Comparison of ENCODE assay signal across 13 cellular contexts in genomic region chr13:91358384-91358776, GRCh38.
DNase-seq lines count a peak whose midpoint lies in the region; ATAC-seq and TF ChIP-seq lines count a peak whose summit lies in the region.
"Had no signal": no experiment of that assay in that cellular context is flagged by ENCODE, and none has a peak within 500 bp of the region (broad histone marks: within the 10 kb centered on the region; RNA-seq: fewer than 3 reads in every experiment).

No MANE protein-coding gene starts in this region.

- peaks cover 45% of the 10 kb centered on the region for H3K36me3 Mint-ChIP-seq in nephron progenitor cell (ENCODE audit: low read depth)

- H3K27me3 Mint-ChIP-seq in nephron progenitor cell (ENCODE audit: low read depth, poor library complexity): no peaks in the 10 kb centered on the region
- H3K27me3 Mint-ChIP-seq: activated CD8-positive, alpha-beta memory T cell treated with anti-CD3 and anti-CD28 coated beads, Interleukin-2, amount 10 ng/mL, durations not matched to agents 7 days and 5 days had no signal

- peaks cover 48% of the 10 kb centered on the region for H3K4me1 Mint-ChIP-seq in nephron progenitor cell

- TF ChIP-seq CTCF in nephron progenitor cell (IDR thresholded peaks at IDR 0.05): no peak

- H3K9me3 Mint-ChIP-seq in nephron progenitor cell: no peaks in the 10 kb centered on the region

- DNase-seq in SIG-M5 treated with dmso at 0.1 percent for 504 hours (lab: John Stamatoyannopoulos, UW; ENCODE audit: unreplicated experiment): peak; percentile 40
- DNase-seq in SIG-M5 (lab: John Stamatoyannopoulos, UW): no peak
- peak; percentile 49 to 55 for DNase-seq in Kasumi-1 (lab: John Stamatoyannopoulos, UW)
- peak; percentile 20 for DNase-seq in UCSD-AML1 (lab: John Stamatoyannopoulos, UW; ENCODE audit: unreplicated experiment)
- DNase-seq in nephron progenitor cell: no peak
- DNase-seq in NCI-H187 treated with DMSO at 0.1 percent for 48 hours (lab: John Stamatoyannopoulos, UW): no peak
- no peak for DNase-seq in globus pallidus (ENCODE audit: low spot score)
- DNase-seq: activated CD8-positive, alpha-beta memory T cell treated with anti-CD3 and anti-CD28 coated beads, Interleukin-2, amount 10 ng/mL, durations not matched to agents 7 days and 5 days; colonic mucosa; DMS79 treated with DMSO at 0.1 percent for 48 hours; trophoblast cell had no signal

- no peak overlapping the region for H3K4me3 Mint-ChIP-seq in nephron progenitor cell
- H3K4me3 Mint-ChIP-seq: activated CD8-positive, alpha-beta memory T cell treated with anti-CD3 and anti-CD28 coated beads, Interleukin-2, amount 10 ng/mL, durations not matched to agents 7 days and 5 days had no signal

- no peak for ATAC-seq in HG02678 (IDR thresholded peaks at IDR 0.05; ENCODE audit: unreplicated experiment)
- ATAC-seq: activated CD8-positive, alpha-beta memory T cell treated with anti-CD3 and anti-CD28 coated beads, Interleukin-2, amount 10 ng/mL, durations not matched to agents 7 days and 5 days; sciatic nerve had no signal

- H3K27ac Mint-ChIP-seq in nephron progenitor cell: peak overlapping the region; percentile 70
- H3K27ac Mint-ChIP-seq: activated CD8-positive, alpha-beta memory T cell treated with anti-CD3 and anti-CD28 coated beads, Interleukin-2, amount 10 ng/mL, durations not matched to agents 7 days and 5 days had no signal

Comparison
In these comparisons a context has a peak if more than half of its experiments do, and no peak if none do; other contexts are left out.
1. DNase-seq: peak in SIG-M5 treated with dmso at 0.1 percent for 504 hours (single experiment), Kasumi-1 (2 of 2) and UCSD-AML1 (single experiment); none in SIG-M5 (single experiment), nephron progenitor cell (single experiment), NCI-H187 treated with DMSO at 0.1 percent for 48 hours (single experiment) and globus pallidus (single experiment).